In genomic region chr9:91045036-91045435, GRCh38 we compare ENCODE assay signal across 25 cellular contexts.
"Had no signal": no experiment of that assay in that cellular context is flagged by ENCODE, and none has a peak within 500 bp of the region (broad histone marks: within the 10 kb centered on the region; RNA-seq: fewer than 3 reads in every experiment).

No MANE protein-coding gene starts in this region.

- H3K27ac ChIP-seq: epithelial cell of prostate, foreskin keratinocyte, neural progenitor cell, right atrium auricular region, tibial nerve had no signal

- ATAC-seq: activated T-cell treated with anti-CD3 and anti-CD28 coated beads, Interleukin-2, amount 50 U/mL, for 72 hours; foreskin keratinocyte; left lobe of liver; SK-N-SH treated with all-trans-retinoic acid at 6 μM for 48 hours; stimulated activated memory B cell treated with anti-CD40 and anti-IgM and Interleukin-4, amounts not matched to agents 10 μg/mL and 1 μg/mL and 100 μg/mL, for 72 hours had no signal

- H3K4me1 ChIP-seq: foreskin keratinocyte, neural progenitor cell, right atrium auricular region, tibial nerve had no signal

- H3K36me3 Mint-ChIP-seq: brain; neural progenitor cell; stimulated activated memory B cell treated with anti-CD40 and anti-IgM and Interleukin-4, amounts not matched to agents 10 μg/mL and 1 μg/mL and 100 μg/mL, for 72 hours had no signal

- H2AFZ ChIP-seq: neural progenitor cell had no signal

- H3K4me2 ChIP-seq: neural progenitor cell had no signal

- DNase-seq: activated CD4-positive, alpha-beta T cell treated with anti-CD3 and anti-CD28 coated beads, Interleukin-2, amount 50 U/mL, for 1 hour; activated naive CD8-positive, alpha-beta T cell treated with anti-CD3 and anti-CD28 coated beads, Interleukin-2, amount 10 ng/mL, durations not matched to agents 7 days and 5 days; activated T-cell treated with anti-CD3 and anti-CD28 coated beads, Interleukin-2, amount 50 U/mL, for 72 hours; caudate nucleus; endodermal cell; foreskin keratinocyte; glutamatergic neuron; hippocampal formation; SHP77 treated with DMSO at 0.1 percent for 48 hours; stimulated activated CD4-positive, alpha-beta T cell treated with anti-CD3 and anti-CD28 coated beads, Interleukin-4, amount 100 ng/mL, for 1 hour; substantia nigra; T-helper 1 cell; T1000 had no signal

- FAIRE-seq: colon, islet of Langerhans had no signal

- H3K4me3 Mint-ChIP-seq: activated naive CD8-positive, alpha-beta T cell treated with anti-CD3 and anti-CD28 coated beads, Interleukin-2, amount 10 ng/mL, durations not matched to agents 7 days and 5 days; activated T-cell treated with anti-CD3 and anti-CD28 coated beads, Interleukin-2, amount 50 U/mL, for 72 hours; brain; endodermal cell; neural progenitor cell; stimulated activated memory B cell treated with anti-CD40 and anti-IgM and Interleukin-4, amounts not matched to agents 10 μg/mL and 1 μg/mL and 100 μg/mL, for 72 hours had no signal

- H3K9me3 Mint-ChIP-seq: activated naive CD8-positive, alpha-beta T cell treated with anti-CD3 and anti-CD28 coated beads, Interleukin-2, amount 10 ng/mL, durations not matched to agents 7 days and 5 days; brain; endodermal cell; neural progenitor cell; stimulated activated memory B cell treated with anti-CD40 and anti-IgM and Interleukin-4, amounts not matched to agents 10 μg/mL and 1 μg/mL and 100 μg/mL, for 72 hours had no signal

- H3K9ac ChIP-seq: neural progenitor cell had no signal

- H3K9me3 ChIP-seq: right atrium auricular region, tibial nerve had no signal

- H3K36me3 ChIP-seq: neural progenitor cell, right atrium auricular region, tibial nerve had no signal

- H3K4me3 ChIP-seq: neural progenitor cell, right atrium auricular region, skin epidermis, tibial nerve had no signal

- H3K27me3 Mint-ChIP-seq: activated naive CD8-positive, alpha-beta T cell treated with anti-CD3 and anti-CD28 coated beads, Interleukin-2, amount 10 ng/mL, durations not matched to agents 7 days and 5 days had no signal

- H3K27ac Mint-ChIP-seq: activated naive CD8-positive, alpha-beta T cell treated with anti-CD3 and anti-CD28 coated beads, Interleukin-2, amount 10 ng/mL, durations not matched to agents 7 days and 5 days; activated T-cell treated with anti-CD3 and anti-CD28 coated beads, Interleukin-2, amount 50 U/mL, for 72 hours; brain; endodermal cell; neural progenitor cell; progenitor cell of endocrine pancreas; stimulated activated memory B cell treated with anti-CD40 and anti-IgM and Interleukin-4, amounts not matched to agents 10 μg/mL and 1 μg/mL and 100 μg/mL, for 72 hours had no signal

- H3K27me3 ChIP-seq: foreskin keratinocyte, neural progenitor cell, right atrium auricular region, tibial nerve had no signal

- H3K4me1 Mint-ChIP-seq: endodermal cell had no signal
